In the genomic region with DNA sequence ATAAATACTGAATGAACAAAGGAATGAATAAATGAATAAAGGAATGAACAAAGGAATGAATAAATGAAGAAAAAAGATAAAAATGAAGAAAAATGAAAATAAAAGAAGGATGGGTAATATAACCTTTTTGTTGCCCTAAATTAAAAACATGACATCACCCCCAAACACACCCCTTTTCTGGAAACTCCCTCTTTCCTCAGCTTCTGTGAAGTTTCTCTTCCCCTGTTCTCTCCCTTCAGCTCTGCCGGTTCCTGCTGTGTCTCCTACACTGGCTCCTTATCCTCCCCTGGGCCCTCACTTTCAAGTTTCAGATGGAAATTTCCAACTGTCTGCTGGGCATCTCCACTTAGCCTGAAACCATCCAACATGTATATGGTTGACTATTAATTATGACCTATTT, we compare ENCODE assay signal across 18 cellular contexts. TPM values are rescaled to one million over a fixed set of nuclear protein-coding genes. Genes with fewer than 3 reads are reported as not detected.
"Had no signal": no experiment of that assay in that cellular context is flagged by ENCODE, and none has a peak within 500 bp of the region (broad histone marks: within the 10 kb centered on the region; RNA-seq: fewer than 3 reads in every experiment).

No MANE protein-coding gene starts in this region.

- H3K4me3 Mint-ChIP-seq: activated naive CD8-positive, alpha-beta T cell treated with anti-CD3 and anti-CD28 coated beads, Interleukin-2, amount 10 ng/mL, durations not matched to agents 7 days and 5 days; activated T-cell treated with anti-CD3 and anti-CD28 coated beads, Interleukin-2, amount 50 U/mL, for 24 hours; natural killer cell had no signal

- H3K27ac ChIP-seq: breast epithelium, dorsolateral prefrontal cortex, esophagus muscularis mucosa, psoas muscle, spleen, thoracic aorta had no signal

- H3K36me3 ChIP-seq: breast epithelium, esophagus muscularis mucosa, spleen, thoracic aorta had no signal

- H3K27ac Mint-ChIP-seq: activated naive CD8-positive, alpha-beta T cell treated with anti-CD3 and anti-CD28 coated beads, Interleukin-2, amount 10 ng/mL, durations not matched to agents 7 days and 5 days; activated T-cell treated with anti-CD3 and anti-CD28 coated beads, Interleukin-2, amount 50 U/mL, for 24 hours; natural killer cell had no signal

- H3K27me3 ChIP-seq: breast epithelium, dorsolateral prefrontal cortex, spleen had no signal

- H3K9me3 Mint-ChIP-seq: activated naive CD8-positive, alpha-beta T cell treated with anti-CD3 and anti-CD28 coated beads, Interleukin-2, amount 10 ng/mL, durations not matched to agents 7 days and 5 days; activated T-cell treated with anti-CD3 and anti-CD28 coated beads, Interleukin-2, amount 50 U/mL, for 24 hours; natural killer cell had no signal

- H3K4me1 Mint-ChIP-seq: natural killer cell had no signal

- DNase-seq: activated effector memory CD4-positive, alpha-beta T cell treated with Interleukin-2 at 50 U/mL for 16 hours; activated naive CD8-positive, alpha-beta T cell treated with anti-CD3 and anti-CD28 coated beads, Interleukin-2, amount 10 ng/mL, durations not matched to agents 7 days and 5 days; activated T-cell treated with anti-CD3 and anti-CD28 coated beads, Interleukin-2, amount 50 U/mL, for 24 hours; aorta; dorsolateral prefrontal cortex; foreskin fibroblast; left colon; mucosa of descending colon; natural killer cell; psoas muscle; spleen; stimulated activated CD4-positive, alpha-beta T cell treated with anti-CD3 and anti-CD28 coated beads, Interleukin-1b, Interleukin-23, amount 100 ng/mL, for 48 hours; stimulated activated naive CD4-positive, alpha-beta T cell treated with Interleukin-2 at 50 U/mL for 16 hours had no signal

- H3K36me3 Mint-ChIP-seq: activated naive CD8-positive, alpha-beta T cell treated with anti-CD3 and anti-CD28 coated beads, Interleukin-2, amount 10 ng/mL, durations not matched to agents 7 days and 5 days; natural killer cell had no signal

- H3K4me1 ChIP-seq: breast epithelium, esophagus muscularis mucosa, psoas muscle, spleen had no signal

- ATAC-seq: activated CD4-positive, CD25-positive, alpha-beta regulatory T cell treated with anti-CD3 and anti-CD28 coated beads, Interleukin-2, amount 50 U/mL, for 24 hours; left colon; mucosa of descending colon; natural killer cell; psoas muscle; sciatic nerve had no signal

- H3K4me3 ChIP-seq: breast epithelium, dorsolateral prefrontal cortex, esophagus muscularis mucosa, mucosa of descending colon, psoas muscle, spleen, thoracic aorta had no signal

- H3K9me3 ChIP-seq: esophagus muscularis mucosa, mucosa of descending colon, thoracic aorta had no signal

RNA-seq across cellular contexts. Expression of gene RAB3B, which starts 37.9 kb away (rescaled TPM):
- total RNA-seq: thoracic aorta had no signal
